Comparison of ENCODE assay signal across 17 cellular contexts in genomic region chr9:114373960-114374730, GRCh38. TPM values are rescaled to one million over a fixed set of nuclear protein-coding genes. Genes with fewer than 3 reads are reported as not detected.
DNase-seq lines count a peak whose midpoint lies in the region; ATAC-seq and TF ChIP-seq lines count a peak whose summit lies in the region.
"Had no signal": no experiment of that assay in that cellular context is flagged by ENCODE, and none has a peak within 500 bp of the region (broad histone marks: within the 10 kb centered on the region; RNA-seq: fewer than 3 reads in every experiment).

No MANE protein-coding gene starts in this region.

- intact Hi-C loops in activated CD8-positive, alpha-beta T cell treated with anti-CD3 and anti-CD28 coated beads for 36 hours (cut with micrococcal nuclease): loop anchor here (2.0 kb wide), 1 partner anchor 13 kb away; the partner anchor contains the start of gene AKNA
- intact Hi-C loops in naive thymus-derived CD4-positive, alpha-beta T cell (cut with micrococcal nuclease): loop anchor here (1.0 kb wide), 5 partner anchors 11 to 35 kb away; no protein-coding TSS in a partner anchor

- no peak for TF ChIP-seq CTCF in activated CD8-positive, alpha-beta T cell treated with anti-CD3 and anti-CD28 coated beads for 36 hours (IDR thresholded peaks at IDR 0.05)

- no peaks in the 10 kb centered on the region for H3K9me3 ChIP-seq in naive thymus-derived CD4-positive, alpha-beta T cell (ENCODE audit: control insufficient read depth in 2 of 3, low read length in 3 of 3)
- H3K9me3 ChIP-seq: HAP-1, ovary had no signal

- H3K36me3 ChIP-seq in naive thymus-derived CD4-positive, alpha-beta T cell (ENCODE audit: control insufficient read depth in 2 of 3, insufficient read depth in 3 of 3, low read length in 3 of 3): peaks cover 32 to 61% (median 33%) of the 10 kb centered on the region in 3 experiments
- H3K36me3 ChIP-seq: HAP-1, ovary had no signal

- H3K4me3 ChIP-seq in naive thymus-derived CD4-positive, alpha-beta T cell (ENCODE audit: low read length): peak overlapping the region; percentile 15
- H3K4me3 ChIP-seq: HAP-1, ovary had no signal

- H3K27me3 Mint-ChIP-seq in stimulated activated naive CD8-positive, alpha-beta T cell treated with anti-CD3 and anti-CD28 coated beads, Interleukin-15, Interleukin-2, amounts not matched to agents 100 ng/mL and 50 ng/mL, for 24 hours: no peaks in the 10 kb centered on the region
- H3K27me3 Mint-ChIP-seq in activated CD8-positive, alpha-beta T cell treated with anti-CD3 and anti-CD28 coated beads for 36 hours: no peaks in the 10 kb centered on the region
- no peaks in the 10 kb centered on the region for H3K27me3 Mint-ChIP-seq in naive thymus-derived CD4-positive, alpha-beta T cell

- CTCF ChIA-PET in activated CD8-positive, alpha-beta T cell treated with anti-CD3 and anti-CD28 coated beads for 36 hours (lab: Charles Lee): interaction anchor here (4.2 kb wide), 1 partner anchor 12 kb away, joined by 72 read pairs; the partner anchor contains the start of gene AKNA
- CTCF ChIA-PET in naive thymus-derived CD4-positive, alpha-beta T cell (lab: Charles Lee): interaction anchor here (0.8 to 3.3 kb wide), 4 partner anchors 10 to 27 kb away, joined by 3 to 54 read pairs (median 8); partner anchors contain the start of gene AKNA

- peaks cover 92 to 96% of the 10 kb centered on the region in 2 donors for H3K4me1 ChIP-seq in naive thymus-derived CD4-positive, alpha-beta T cell (ENCODE audit: control insufficient read depth in 2 of 2, insufficient read depth in 2 of 2, low read length in 2 of 2)

- H3K36me3 Mint-ChIP-seq in stimulated activated naive CD8-positive, alpha-beta T cell treated with anti-CD3 and anti-CD28 coated beads, Interleukin-15, Interleukin-2, amounts not matched to agents 100 ng/mL and 50 ng/mL, for 24 hours (ENCODE audit: low read depth): peaks cover 84% of the 10 kb centered on the region
- H3K36me3 Mint-ChIP-seq in activated CD8-positive, alpha-beta T cell treated with anti-CD3 and anti-CD28 coated beads for 36 hours (ENCODE audit: low read depth): peaks cover 92% of the 10 kb centered on the region
- H3K36me3 Mint-ChIP-seq in naive thymus-derived CD4-positive, alpha-beta T cell: peaks cover 14 to 66% (median 57%) of the 10 kb centered on the region in 5 donors

- peak overlapping the region; percentile 70 for H3K27ac ChIP-seq in naive thymus-derived CD4-positive, alpha-beta T cell (ENCODE audit: low read depth, low read length)

- peaks cover 92% of the 10 kb centered on the region for H3K4me1 Mint-ChIP-seq in stimulated activated naive CD8-positive, alpha-beta T cell treated with anti-CD3 and anti-CD28 coated beads, Interleukin-15, Interleukin-2, amounts not matched to agents 100 ng/mL and 50 ng/mL, for 24 hours (ENCODE audit: low read depth)
- peaks cover 93% of the 10 kb centered on the region for H3K4me1 Mint-ChIP-seq in activated CD8-positive, alpha-beta T cell treated with anti-CD3 and anti-CD28 coated beads for 36 hours (ENCODE audit: low read depth)
- peaks cover 62 to 97% (median 87%) of the 10 kb centered on the region in 7 donors for H3K4me1 Mint-ChIP-seq in naive thymus-derived CD4-positive, alpha-beta T cell

- POLR2A ChIA-PET in activated CD8-positive, alpha-beta T cell treated with anti-CD3 and anti-CD28 coated beads for 36 hours (lab: Charles Lee): interaction anchor here (0.9 to 14.2 kb wide), 9 partner anchors 11 to 32 kb away, joined by 3 to 351 read pairs (median 4); partner anchors contain the start of gene AKNA
- POLR2A ChIA-PET in naive thymus-derived CD4-positive, alpha-beta T cell (lab: Charles Lee): interaction anchor here (0.6 to 33.8 kb wide), 9 partner anchors 11 to 1995 kb away, joined by 3 to 978 read pairs (median 6); partner anchors contain the start of genes AKNA and ATP6V1G1

- H3K27me3 ChIP-seq in naive thymus-derived CD4-positive, alpha-beta T cell (ENCODE audit: control insufficient read depth in 2 of 2, insufficient read depth in 2 of 2, low read length in 2 of 2): no peaks in the 10 kb centered on the region
- H3K27me3 ChIP-seq: ovary had no signal

- H3K27ac Mint-ChIP-seq in stimulated activated naive CD8-positive, alpha-beta T cell treated with anti-CD3 and anti-CD28 coated beads, Interleukin-15, Interleukin-2, amounts not matched to agents 100 ng/mL and 50 ng/mL, for 24 hours: peak overlapping the region; percentile 86
- peak overlapping the region; percentile 89 for H3K27ac Mint-ChIP-seq in activated CD8-positive, alpha-beta T cell treated with anti-CD3 and anti-CD28 coated beads for 36 hours
- H3K27ac Mint-ChIP-seq in naive thymus-derived CD4-positive, alpha-beta T cell: peak overlapping the region; percentile 81 to 100 (median 93)

- H3K9me3 Mint-ChIP-seq in stimulated activated naive CD8-positive, alpha-beta T cell treated with anti-CD3 and anti-CD28 coated beads, Interleukin-15, Interleukin-2, amounts not matched to agents 100 ng/mL and 50 ng/mL, for 24 hours: no peaks in the 10 kb centered on the region
- no peaks in the 10 kb centered on the region for H3K9me3 Mint-ChIP-seq in activated CD8-positive, alpha-beta T cell treated with anti-CD3 and anti-CD28 coated beads for 36 hours
- H3K9me3 Mint-ChIP-seq in naive thymus-derived CD4-positive, alpha-beta T cell: no peaks in the 10 kb centered on the region

- DNase-seq in stimulated activated naive CD8-positive, alpha-beta T cell treated with anti-CD3 and anti-CD28 coated beads, Interleukin-15, Interleukin-2, amounts not matched to agents 100 U/mL and 50 U/mL, for 24 hours: no peak
- DNase-seq in activated CD8-positive, alpha-beta T cell treated with anti-CD3 and anti-CD28 coated beads for 36 hours: peak; percentile 60
- no peak for DNase-seq in naive thymus-derived CD4-positive, alpha-beta T cell
- DNase-seq in NCI-H128 (lab: John Stamatoyannopoulos, UW; ENCODE audit: unreplicated experiment) (no peak), SHP77 treated with DMSO at 0.1 percent for 48 hours (lab: John Stamatoyannopoulos, UW) (no peak)
- DNase-seq: mesenchymal stem cell; stimulated activated CD4-positive, alpha-beta T cell treated with anti-CD3 and anti-CD28 coated beads, Interleukin-15, amount 100 ng/mL, for 24 hours had no signal

- ATAC-seq in stimulated activated naive CD8-positive, alpha-beta T cell treated with anti-CD3 and anti-CD28 coated beads, Interleukin-15, Interleukin-2, amounts not matched to agents 100 U/mL and 50 U/mL, for 24 hours: no peak
- ATAC-seq in activated CD8-positive, alpha-beta T cell treated with anti-CD3 and anti-CD28 coated beads for 36 hours: peak; percentile 4
- ATAC-seq in naive thymus-derived CD4-positive, alpha-beta T cell: no peak
- ATAC-seq in GM19455 (IDR thresholded peaks at IDR 0.05; ENCODE audit: unreplicated experiment): no peak
- no peak for ATAC-seq in GM18868 (IDR thresholded peaks at IDR 0.05; ENCODE audit: unreplicated experiment)

- H3K4me3 Mint-ChIP-seq in stimulated activated naive CD8-positive, alpha-beta T cell treated with anti-CD3 and anti-CD28 coated beads, Interleukin-15, Interleukin-2, amounts not matched to agents 100 ng/mL and 50 ng/mL, for 24 hours: peak overlapping the region; percentile 10
- H3K4me3 Mint-ChIP-seq in activated CD8-positive, alpha-beta T cell treated with anti-CD3 and anti-CD28 coated beads for 36 hours: peak overlapping the region; percentile 38
- peak overlapping the region; percentile 6 to 98 (median 62) for H3K4me3 Mint-ChIP-seq in naive thymus-derived CD4-positive, alpha-beta T cell

RNA-seq across cellular contexts. Expression of gene AKNA, which starts 13.6 kb away (rescaled TPM):
- 100 to 1,000 TPM; 166 to 167 TPM for total RNA-seq in activated CD8-positive, alpha-beta T cell treated with anti-CD3 and anti-CD28 coated beads for 36 hours
- total RNA-seq in naive thymus-derived CD4-positive, alpha-beta T cell: 100 to 1,000 TPM; 276 to 403 (median 375) TPM
- polyA plus RNA-seq in naive thymus-derived CD4-positive, alpha-beta T cell: 10 to 100 TPM; 20.5 to 39.6 TPM

RNA-seq across cellular contexts. Expression of gene ORM2, which starts 44.5 kb away (rescaled TPM):
- not detected for total RNA-seq in activated CD8-positive, alpha-beta T cell treated with anti-CD3 and anti-CD28 coated beads for 36 hours
- total RNA-seq in naive thymus-derived CD4-positive, alpha-beta T cell: not detected
- not detected for polyA plus RNA-seq in naive thymus-derived CD4-positive, alpha-beta T cell
- total RNA-seq: activated CD8-positive, alpha-beta memory T cell treated with anti-CD3 and anti-CD28 coated beads for 36 hours; astrocyte; fibroblast of villous mesenchyme; G401; MCF 10A had no signal

RNA-seq across cellular contexts. Expression of gene ORM1, which starts 51.2 kb away (rescaled TPM):
- not detected for total RNA-seq in activated CD8-positive, alpha-beta T cell treated with anti-CD3 and anti-CD28 coated beads for 36 hours
- under 1 TPM in 1 of 5 experiments, not detected in 4; 0.29 TPM for total RNA-seq in naive thymus-derived CD4-positive, alpha-beta T cell
- polyA plus RNA-seq in naive thymus-derived CD4-positive, alpha-beta T cell: not detected
- total RNA-seq: activated CD8-positive, alpha-beta memory T cell treated with anti-CD3 and anti-CD28 coated beads for 36 hours; astrocyte; fibroblast of villous mesenchyme; G401; MCF 10A had no signal

Comparison
In these comparisons a context has a peak if more than half of its experiments do, and no peak if none do; other contexts are left out.
1. H3K4me3 Mint-ChIP-seq: peak in every context shown above with its lines; median percentile 62 in naive thymus-derived CD4-positive, alpha-beta T cell; 38 in activated CD8-positive, alpha-beta T cell treated with anti-CD3 and anti-CD28 coated beads for 36 hours; 10 in stimulated activated naive CD8-positive, alpha-beta T cell treated with anti-CD3 and anti-CD28 coated beads, Interleukin-15, Interleukin-2, amounts not matched to agents 100 ng/mL and 50 ng/mL, for 24 hours.